In genomic region chr22:27800250-27801131, GRCh38 we compare ENCODE assay signal across 8 cellular contexts. TPM values are rescaled to one million over a fixed set of nuclear protein-coding genes. Genes with fewer than 3 reads are reported as not detected.
DNase-seq lines count a peak whose midpoint lies in the region; ATAC-seq and TF ChIP-seq lines count a peak whose summit lies in the region.

No MANE protein-coding gene starts in this region.

- peaks cover 21% of the 10 kb centered on the region for H3K4me1 ChIP-seq in CD4-positive, alpha-beta memory T cell (ENCODE audit: insufficient read depth, low read length)
- H3K4me1 ChIP-seq in MM.1S (ENCODE audit: low read length): no peaks in the 10 kb centered on the region

- intact Hi-C loops in CD4-positive, alpha-beta memory T cell (cut with micrococcal nuclease): loop anchor here (5.0 kb wide), 3 partner anchors 963 to 1423 kb away; no protein-coding TSS in a partner anchor

- peak overlapping the region in 1 of 2 donors; percentile 63 for H3K4me3 ChIP-seq in CD4-positive, alpha-beta memory T cell (ENCODE audit: low read length in 2 of 2)
- H3K4me3 ChIP-seq in fibroblast of the aortic adventitia (ENCODE audit: low read depth, low read length) (peak overlapping the region; percentile 83), MM.1S (ENCODE audit: low read length) (no peak overlapping the region)

- H3K27me3 Mint-ChIP-seq in CD4-positive, alpha-beta memory T cell: peaks cover 8 to 13% of the 10 kb centered on the region in 2 donors
- H3K27me3 Mint-ChIP-seq in osteocyte (ENCODE audit: unreplicated experiment): no peaks in the 10 kb centered on the region

- ATAC-seq in GM18861 (IDR thresholded peaks at IDR 0.05; ENCODE audit: unreplicated experiment): no peak

- H3K9me3 ChIP-seq in CD4-positive, alpha-beta memory T cell (ENCODE audit: control insufficient read depth in 1 of 2, low read length in 2 of 2): no peaks in the 10 kb centered on the region
- H3K9me3 ChIP-seq in MM.1S (replicated peaks; ENCODE audit: insufficient read depth, low read length): no peaks in the 10 kb centered on the region

- H3K36me3 Mint-ChIP-seq in CD4-positive, alpha-beta memory T cell: no peaks in the 10 kb centered on the region
- peaks cover 15% of the 10 kb centered on the region for H3K36me3 Mint-ChIP-seq in osteocyte (ENCODE audit: unreplicated experiment)

- peaks cover 11 to 20% (median 15%) of the 10 kb centered on the region in 4 donors for H3K4me1 Mint-ChIP-seq in CD4-positive, alpha-beta memory T cell
- H3K4me1 Mint-ChIP-seq in osteocyte (ENCODE audit: unreplicated experiment): peaks cover 49% of the 10 kb centered on the region

- peak overlapping the region in 7 of 8 donors; percentile 21 to 62 (median 36) for H3K4me3 Mint-ChIP-seq in CD4-positive, alpha-beta memory T cell
- H3K4me3 Mint-ChIP-seq in osteocyte (ENCODE audit: unreplicated experiment): peak overlapping the region; percentile 86

- no peaks in the 10 kb centered on the region for H3K9me3 Mint-ChIP-seq in CD4-positive, alpha-beta memory T cell
- H3K9me3 Mint-ChIP-seq in osteocyte (ENCODE audit: unreplicated experiment): no peaks in the 10 kb centered on the region

- no peak overlapping the region for H3K4me2 ChIP-seq in MM.1S (ENCODE audit: low read depth, low read length)

- no peak for DNase-seq in CD4-positive, alpha-beta memory T cell
- DNase-seq in RWPE1 (ENCODE audit: low spot score) (peak; percentile 50), fibroblast of the aortic adventitia (ENCODE audit: low read depth) (peak; percentile 27), osteocyte (ENCODE audit: extremely low spot score, unreplicated experiment) (no peak), NCI-H1436 (lab: John Stamatoyannopoulos, UW) (no peak), GM13977 (ENCODE audit: low spot score) (no peak), MM.1S (no peak)

- no peak for TF ChIP-seq CTCF in RWPE1 (conservative IDR thresholded peaks at IDR 0.05; ENCODE audit: low read depth)
- no peak for TF ChIP-seq CTCF in fibroblast of the aortic adventitia (IDR thresholded peaks at IDR 0.05; ENCODE audit: insufficient read depth, low read length)
- TF ChIP-seq CTCF in osteocyte (IDR thresholded peaks at IDR 0.05): no peak
- no peak for TF ChIP-seq CTCF in GM13977 (IDR thresholded peaks at IDR 0.05; ENCODE audit: extremely low read depth, insufficient read depth, missing control alignments)
- no peak for TF ChIP-seq CTCF in MM.1S (IDR thresholded peaks at IDR 0.05; ENCODE audit: low read length)

- no peaks in the 10 kb centered on the region for H3K79me2 ChIP-seq in MM.1S (ENCODE audit: low read length)

- in situ Hi-C loops in GM13977 (cut with MboI; ENCODE audit: low pct_unique_long_range_greater_than_20kb, low sequenced_read_pairs, unreplicated experiment): no loop called here

- POLR2A ChIA-PET in CD4-positive, alpha-beta memory T cell (lab: Charles Lee; ENCODE audit: partially characterized antibody): interaction anchor here (1.0 kb wide), 1 partner anchor 119 kb away, joined by 3 read pairs; the partner anchor contains the start of gene PITPNB
- POLR2A ChIA-PET in RWPE1 (lab: Yijun Ruan, JAX; ENCODE audit: low non-redundant PET): interaction anchor here (0.7 kb wide), 1 partner anchor 944 kb away, joined by 13 read pairs; no protein-coding TSS in a partner anchor

- CTCF ChIA-PET in CD4-positive, alpha-beta memory T cell (lab: Charles Lee; ENCODE audit: partially characterized antibody): no interaction called here
- CTCF ChIA-PET in RWPE1 (lab: Yijun Ruan, JAX): interaction anchor here (1.1 kb wide), 1 partner anchor 209 kb away, joined by 3 read pairs; no protein-coding TSS in a partner anchor

- H3F3A ChIP-seq in MM.1S (ENCODE audit: insufficient read depth, low read length): no peaks in the 10 kb centered on the region

- H3K9ac ChIP-seq in MM.1S (ENCODE audit: low read length): no peak overlapping the region

- H3K27ac ChIP-seq in CD4-positive, alpha-beta memory T cell (ENCODE audit: low read depth, low read length): no peak overlapping the region
- H3K27ac ChIP-seq in RWPE1 (peak overlapping the region; percentile 92), MM.1S (ENCODE audit: low read length) (no peak overlapping the region)

- no peaks in the 10 kb centered on the region for H3K9me2 ChIP-seq in MM.1S (replicated peaks; ENCODE audit: insufficient read depth, low read length)

- no peaks in the 10 kb centered on the region for H3K36me3 ChIP-seq in CD4-positive, alpha-beta memory T cell (ENCODE audit: insufficient read depth, low read length)
- no peaks in the 10 kb centered on the region for H3K36me3 ChIP-seq in MM.1S (replicated peaks; ENCODE audit: insufficient read depth, low read length)

- no peak overlapping the region for H2AFZ ChIP-seq in MM.1S (ENCODE audit: low read length)

- no peaks in the 10 kb centered on the region for H4K20me1 ChIP-seq in MM.1S (ENCODE audit: insufficient read depth, low read length)

- no peak overlapping the region for H3K27ac Mint-ChIP-seq in CD4-positive, alpha-beta memory T cell
- peak overlapping the region; percentile 47 for H3K27ac Mint-ChIP-seq in osteocyte (ENCODE audit: unreplicated experiment)

- H3K27me3 ChIP-seq in CD4-positive, alpha-beta memory T cell (ENCODE audit: insufficient read depth, low read length): no peaks in the 10 kb centered on the region
- H3K27me3 ChIP-seq in MM.1S (replicated peaks; ENCODE audit: insufficient read depth, low read length): peaks cover 16% of the 10 kb centered on the region

RNA-seq across cellular contexts. Expression of gene MN1, which starts 1.1 kb away (rescaled TPM):
- under 1 TPM; 0.35 to 0.58 TPM for total RNA-seq in CD4-positive, alpha-beta memory T cell
- polyA plus RNA-seq in CD4-positive, alpha-beta memory T cell: under 1 TPM in 1 of 2 donors, not detected in 1; 0.02 TPM
- total RNA-seq in fibroblast of the aortic adventitia (ENCODE audit: low replicate concordance): 27.9 and 55.9 TPM in 2 replicates
- 145 and 153 TPM in 2 replicates for total RNA-seq in osteocyte

Comparison
In these comparisons a context has a peak if more than half of its experiments do, and no peak if none do; other contexts are left out.
1. DNase-seq: peak in RWPE1 (single experiment) and fibroblast of the aortic adventitia (single experiment); none in CD4-positive, alpha-beta memory T cell (0 of 5), osteocyte (single experiment), NCI-H1436 (single experiment), GM13977 (single experiment) and MM.1S (single experiment).
2. RNA of gene MN1, which starts 1.1 kb away (total RNA-seq): 145 to 153 TPM in osteocyte and 27.9 to 55.9 TPM in fibroblast of the aortic adventitia; 0.35 to 0.58 TPM in CD4-positive, alpha-beta memory T cell; every median in the first group is over 10 times any median in the second.